Comparison of ENCODE assay signal across 15 cellular contexts in genomic region chr2:96970248-96970875, GRCh38. TPM values are rescaled to one million over a fixed set of nuclear protein-coding genes. Genes with fewer than 3 reads are reported as not detected.
DNase-seq lines count a peak whose midpoint lies in the region; ATAC-seq and TF ChIP-seq lines count a peak whose summit lies in the region.
"Had no signal": no experiment of that assay in that cellular context is flagged by ENCODE, and none has a peak within 500 bp of the region (broad histone marks: within the 10 kb centered on the region; RNA-seq: fewer than 3 reads in every experiment).

No MANE protein-coding gene starts in this region.

- no peak overlapping the region for H2AK5ac ChIP-seq in mesenchymal stem cell (ENCODE audit: low read length, severe bottlenecking)

- DNase-seq in DMS53 treated with DMSO at 0.1 percent for 48 hours (lab: John Stamatoyannopoulos, UW; ENCODE audit: unreplicated experiment) (peak; percentile 77), NCI-H1694 treated with DMSO at 0.1 percent for 48 hours (lab: John Stamatoyannopoulos, UW) (peak; percentile 27), nephron progenitor cell (no peak), mesenchymal stem cell (no peak), type B pancreatic cell (ENCODE audit: extremely low spot score, unreplicated experiment) (no peak)
- DNase-seq: activated CD4-positive, alpha-beta T cell treated with anti-CD3 and anti-CD28 coated beads for 1 hour; CD8-positive, alpha-beta memory T cell; NCI-H524 had no signal

- H2BK15ac ChIP-seq in mesenchymal stem cell (ENCODE audit: low read depth, poor library complexity, severe bottlenecking), result no peak overlapping the region

- no peak overlapping the region for H2BK12ac ChIP-seq in mesenchymal stem cell (ENCODE audit: low read length in 2 of 2)

- H3K27me3 ChIP-seq in mesenchymal stem cell (ENCODE audit: control insufficient read depth in 1 of 2, insufficient read depth in 1 of 2, low read length in 2 of 2), result peaks cover 29 to 30% of the 10 kb centered on the region in 2 experiments

- no peak for ATAC-seq in HG02970 (IDR thresholded peaks at IDR 0.05; ENCODE audit: low FRiP score, unreplicated experiment)
- no peak for ATAC-seq in GM18517 (IDR thresholded peaks at IDR 0.05; ENCODE audit: unreplicated experiment)
- ATAC-seq: stimulated activated effector memory CD8-positive, alpha-beta T cell treated with anti-CD3 and anti-CD28 coated beads, Interleukin-12 subunit alpha, Interleukin-12 subunit beta, amount 100 ng/mL, for 72 hours had no signal

- no peak overlapping the region for H3K9ac ChIP-seq in mesenchymal stem cell (ENCODE audit: low read length)

- no peak overlapping the region for H4K8ac ChIP-seq in mesenchymal stem cell (ENCODE audit: low read length)

- H3K4ac ChIP-seq in mesenchymal stem cell (ENCODE audit: low read depth in 1 of 2, low read length in 2 of 2), result no peak overlapping the region

- 77% methylated on average over 6 of the region's 11 CpGs for WGBS in mesenchymal stem cell

- no peak overlapping the region for H2BK120ac ChIP-seq in mesenchymal stem cell (ENCODE audit: low read depth, low read length)

- no peak overlapping the region for H2BK5ac ChIP-seq in mesenchymal stem cell (ENCODE audit: low read depth, low read length, poor library complexity, severe bottlenecking)

- H3K36me3 Mint-ChIP-seq in nephron progenitor cell (ENCODE audit: low read depth) (no peaks in the 10 kb centered on the region), type B pancreatic cell (no peaks in the 10 kb centered on the region)

- H3K9me3 ChIP-seq in mesenchymal stem cell (ENCODE audit: control insufficient read depth, low read length), result no peaks in the 10 kb centered on the region

- H3K14ac ChIP-seq in mesenchymal stem cell (ENCODE audit: low read length in 2 of 2), result no peak overlapping the region

- no peak overlapping the region for H4K91ac ChIP-seq in mesenchymal stem cell (ENCODE audit: low read length)

- TF ChIP-seq CTCF in nephron progenitor cell (IDR thresholded peaks at IDR 0.05), result no peak
- TF ChIP-seq CTCF in type B pancreatic cell (conservative IDR thresholded peaks at IDR 0.05), result no peak

- no peaks in the 10 kb centered on the region for H3K79me1 ChIP-seq in mesenchymal stem cell (replicated peaks; ENCODE audit: low read length, poor library complexity, severe bottlenecking)

- H3K4me3 Mint-ChIP-seq in nephron progenitor cell (no peak overlapping the region), type B pancreatic cell (no peak overlapping the region)
- H3K4me3 Mint-ChIP-seq: CD8-positive, alpha-beta memory T cell; stimulated activated effector memory CD8-positive, alpha-beta T cell treated with anti-CD3 and anti-CD28 coated beads, Interleukin-12 subunit alpha, Interleukin-12 subunit beta, amount 100 ng/mL, for 72 hours had no signal

- H3K4me1 ChIP-seq in mesenchymal stem cell (ENCODE audit: control insufficient read depth, insufficient read depth, low read depth, low read length), result no peaks in the 10 kb centered on the region

- H3K9me3 Mint-ChIP-seq in nephron progenitor cell (no peaks in the 10 kb centered on the region), type B pancreatic cell (no peaks in the 10 kb centered on the region)
- H3K9me3 Mint-ChIP-seq: CD8-positive, alpha-beta memory T cell; stimulated activated effector memory CD8-positive, alpha-beta T cell treated with anti-CD3 and anti-CD28 coated beads, Interleukin-12 subunit alpha, Interleukin-12 subunit beta, amount 100 ng/mL, for 72 hours had no signal

- H3K23ac ChIP-seq in mesenchymal stem cell (ENCODE audit: low read length in 2 of 2), result no peak overlapping the region

- H3K4me3 ChIP-seq in mesenchymal stem cell (ENCODE audit: insufficient read depth in 1 of 2, low read depth in 1 of 2, low read length in 2 of 2), result no peak overlapping the region
- H3K4me3 ChIP-seq: SK-N-MC had no signal

- H3K27ac Mint-ChIP-seq in nephron progenitor cell (peak overlapping the region; percentile 29), type B pancreatic cell (no peak overlapping the region)
- H3K27ac Mint-ChIP-seq: stimulated activated effector memory CD8-positive, alpha-beta T cell treated with anti-CD3 and anti-CD28 coated beads, Interleukin-12 subunit alpha, Interleukin-12 subunit beta, amount 100 ng/mL, for 72 hours had no signal

- H3K27ac ChIP-seq in angular gyrus (ENCODE audit: low read depth, low read length) (peak overlapping the region; percentile 90), mesenchymal stem cell (ENCODE audit: low read length, poor library complexity, severe bottlenecking) (no peak overlapping the region)
- H3K27ac ChIP-seq: SK-N-MC had no signal

- no peak overlapping the region for H3K18ac ChIP-seq in mesenchymal stem cell (ENCODE audit: low read depth in 1 of 2, low read length in 2 of 2)

- H3K27me3 Mint-ChIP-seq in nephron progenitor cell (ENCODE audit: low read depth, poor library complexity) (peaks cover 4% of the 10 kb centered on the region), type B pancreatic cell (peaks cover 4% of the 10 kb centered on the region)

- no peak overlapping the region for H2AFZ ChIP-seq in mesenchymal stem cell (ENCODE audit: low read depth, low read length)

- H3K4me1 Mint-ChIP-seq in nephron progenitor cell (peaks cover 43% of the 10 kb centered on the region), type B pancreatic cell (ENCODE audit: unreplicated experiment) (peaks cover 17% of the 10 kb centered on the region)

- H3K36me3 ChIP-seq in mesenchymal stem cell (ENCODE audit: control insufficient read depth in 1 of 2, insufficient read depth in 2 of 2, low read depth in 1 of 2, low read length in 2 of 2), result no peaks in the 10 kb centered on the region

- no peak overlapping the region for H3K4me2 ChIP-seq in mesenchymal stem cell (ENCODE audit: low read length, poor library complexity, severe bottlenecking)

RNA-seq across cellular contexts. Expression of gene FAM178B, which starts 16.0 kb away (rescaled TPM):
- polyA plus RNA-seq in mesenchymal stem cell (2013, experiment 1 of 2), result not detected
- not detected for polyA plus RNA-seq in mesenchymal stem cell (2013, experiment 2 of 2)
- 0.22 TPM in 1 of 2 replicates, not detected in the other for total RNA-seq in type B pancreatic cell (ENCODE audit: low replicate concordance)
- total RNA-seq: dermis microvascular lymphatic vessel endothelial cell, frontal cortex had no signal

Comparison
In these comparisons a context has a peak if more than half of its experiments do, and no peak if none do; other contexts are left out.
1. DNase-seq: peak in DMS53 treated with DMSO at 0.1 percent for 48 hours (single experiment) and NCI-H1694 treated with DMSO at 0.1 percent for 48 hours (single experiment); none in nephron progenitor cell (single experiment), mesenchymal stem cell (single experiment) and type B pancreatic cell (single experiment).